1 cellular context compared by ENCODE assay signal in the genomic region with DNA sequence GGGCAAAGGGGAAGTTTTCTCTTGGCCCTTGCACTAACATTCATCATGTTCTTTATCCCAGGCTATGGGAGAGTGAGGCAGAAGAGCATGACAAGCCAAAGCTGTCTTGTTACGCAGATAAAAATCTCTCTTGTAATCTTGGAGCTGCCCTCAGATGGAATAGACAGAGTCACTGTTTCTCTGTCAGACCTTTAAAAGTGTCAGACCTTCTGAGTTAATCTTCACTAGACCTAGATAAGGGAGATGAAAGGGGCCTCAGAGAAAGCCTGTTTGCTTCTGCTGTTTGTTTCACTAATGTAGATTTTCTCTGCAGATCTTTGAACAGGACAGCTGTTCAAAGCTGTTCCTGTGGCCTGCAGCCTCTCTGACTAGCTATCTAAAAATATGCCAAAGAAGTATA.
TF ChIP-seq lines count a peak whose summit lies in the region.

No MANE protein-coding gene starts in this region.

TF ChIP-seq in HepG2, 621 proteins besides CTCF, POLR2A, EP300 and RAD21 (continued from another document and continues in another):
- TF ChIP-seq, protein P1, sequence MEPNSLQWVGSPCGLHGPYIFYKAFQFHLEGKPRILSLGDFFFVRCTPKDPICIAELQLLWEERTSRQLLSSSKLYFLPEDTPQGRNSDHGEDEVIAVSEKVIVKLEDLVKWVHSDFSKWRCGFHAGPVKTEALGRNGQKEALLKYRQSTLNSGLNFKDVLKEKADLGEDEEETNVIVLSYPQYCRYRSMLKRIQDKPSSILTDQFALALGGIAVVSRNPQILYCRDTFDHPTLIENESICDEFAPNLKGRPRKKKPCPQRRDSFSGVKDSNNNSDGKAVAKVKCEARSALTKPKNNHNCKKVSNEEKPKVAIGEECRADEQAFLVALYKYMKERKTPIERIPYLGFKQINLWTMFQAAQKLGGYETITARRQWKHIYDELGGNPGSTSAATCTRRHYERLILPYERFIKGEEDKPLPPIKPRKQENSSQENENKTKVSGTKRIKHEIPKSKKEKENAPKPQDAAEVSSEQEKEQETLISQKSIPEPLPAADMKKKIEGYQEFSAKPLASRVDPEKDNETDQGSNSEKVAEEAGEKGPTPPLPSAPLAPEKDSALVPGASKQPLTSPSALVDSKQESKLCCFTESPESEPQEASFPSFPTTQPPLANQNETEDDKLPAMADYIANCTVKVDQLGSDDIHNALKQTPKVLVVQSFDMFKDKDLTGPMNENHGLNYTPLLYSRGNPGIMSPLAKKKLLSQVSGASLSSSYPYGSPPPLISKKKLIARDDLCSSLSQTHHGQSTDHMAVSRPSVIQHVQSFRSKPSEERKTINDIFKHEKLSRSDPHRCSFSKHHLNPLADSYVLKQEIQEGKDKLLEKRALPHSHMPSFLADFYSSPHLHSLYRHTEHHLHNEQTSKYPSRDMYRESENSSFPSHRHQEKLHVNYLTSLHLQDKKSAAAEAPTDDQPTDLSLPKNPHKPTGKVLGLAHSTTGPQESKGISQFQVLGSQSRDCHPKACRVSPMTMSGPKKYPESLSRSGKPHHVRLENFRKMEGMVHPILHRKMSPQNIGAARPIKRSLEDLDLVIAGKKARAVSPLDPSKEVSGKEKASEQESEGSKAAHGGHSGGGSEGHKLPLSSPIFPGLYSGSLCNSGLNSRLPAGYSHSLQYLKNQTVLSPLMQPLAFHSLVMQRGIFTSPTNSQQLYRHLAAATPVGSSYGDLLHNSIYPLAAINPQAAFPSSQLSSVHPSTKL (CRISPR knock-in tag; IDR thresholded peaks at IDR 0.05): peak; percentile 85
- TF ChIP-seq TARDBP (CRISPR knock-in tag; IDR thresholded peaks at IDR 0.05): peak; percentile 78; the same call in 1 of the 2 replicates
- 0 out of 2 replicates have a peak, but pooled peaks have one; percentile 77 for TF ChIP-seq FOXJ3 (CRISPR knock-in tag; IDR thresholded peaks at IDR 0.05; ENCODE audit: borderline replicate concordance)
- TF ChIP-seq, protein P2, sequence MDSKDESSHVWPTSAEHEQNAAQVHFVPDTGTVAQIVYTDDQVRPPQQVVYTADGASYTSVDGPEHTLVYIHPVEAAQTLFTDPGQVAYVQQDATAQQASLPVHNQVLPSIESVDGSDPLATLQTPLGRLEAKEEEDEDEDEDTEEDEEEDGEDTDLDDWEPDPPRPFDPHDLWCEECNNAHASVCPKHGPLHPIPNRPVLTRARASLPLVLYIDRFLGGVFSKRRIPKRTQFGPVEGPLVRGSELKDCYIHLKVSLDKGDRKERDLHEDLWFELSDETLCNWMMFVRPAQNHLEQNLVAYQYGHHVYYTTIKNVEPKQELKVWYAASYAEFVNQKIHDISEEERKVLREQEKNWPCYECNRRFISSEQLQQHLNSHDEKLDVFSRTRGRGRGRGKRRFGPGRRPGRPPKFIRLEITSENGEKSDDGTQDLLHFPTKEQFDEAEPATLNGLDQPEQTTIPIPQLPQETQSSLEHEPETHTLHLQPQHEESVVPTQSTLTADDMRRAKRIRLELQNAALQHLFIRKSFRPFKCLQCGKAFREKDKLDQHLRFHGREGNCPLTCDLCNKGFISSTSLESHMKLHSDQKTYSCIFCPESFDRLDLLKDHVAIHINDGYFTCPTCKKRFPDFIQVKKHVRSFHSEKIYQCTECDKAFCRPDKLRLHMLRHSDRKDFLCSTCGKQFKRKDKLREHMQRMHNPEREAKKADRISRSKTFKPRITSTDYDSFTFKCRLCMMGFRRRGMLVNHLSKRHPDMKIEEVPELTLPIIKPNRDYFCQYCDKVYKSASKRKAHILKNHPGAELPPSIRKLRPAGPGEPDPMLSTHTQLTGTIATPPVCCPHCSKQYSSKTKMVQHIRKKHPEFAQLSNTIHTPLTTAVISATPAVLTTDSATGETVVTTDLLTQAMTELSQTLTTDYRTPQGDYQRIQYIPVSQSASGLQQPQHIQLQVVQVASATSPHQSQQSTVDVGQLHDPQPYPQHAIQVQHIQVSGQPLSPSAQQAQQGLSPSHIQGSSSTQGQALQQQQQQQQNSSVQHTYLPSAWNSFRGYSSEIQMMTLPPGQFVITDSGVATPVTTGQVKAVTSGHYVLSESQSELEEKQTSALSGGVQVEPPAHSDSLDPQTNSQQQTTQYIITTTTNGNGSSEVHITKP (CRISPR knock-in tag; IDR thresholded peaks at IDR 0.05; ENCODE audit: low read depth): no peak
- TF ChIP-seq ZNF264 (CRISPR knock-in tag; IDR thresholded peaks at IDR 0.05): peak; percentile 45; the same call in 1 of the 2 replicates
- TF ChIP-seq ZNF383 (CRISPR knock-in tag; IDR thresholded peaks at IDR 0.05; ENCODE audit: borderline replicate concordance): no peak
- peak; percentile 55; the same call in 1 of the 2 replicates for TF ChIP-seq ELF3 (CRISPR knock-in tag; IDR thresholded peaks at IDR 0.05)
- peak; percentile 88 for TF ChIP-seq TCF7L2 (IDR thresholded peaks at IDR 0.05; ENCODE audit: low read depth, low read length)
- 0 out of 2 replicates have a peak, but pooled peaks have one; percentile 1 for TF ChIP-seq YEATS4 (CRISPR knock-in tag; IDR thresholded peaks at IDR 0.05; ENCODE audit: borderline replicate concordance)
- TF ChIP-seq, protein P3, sequence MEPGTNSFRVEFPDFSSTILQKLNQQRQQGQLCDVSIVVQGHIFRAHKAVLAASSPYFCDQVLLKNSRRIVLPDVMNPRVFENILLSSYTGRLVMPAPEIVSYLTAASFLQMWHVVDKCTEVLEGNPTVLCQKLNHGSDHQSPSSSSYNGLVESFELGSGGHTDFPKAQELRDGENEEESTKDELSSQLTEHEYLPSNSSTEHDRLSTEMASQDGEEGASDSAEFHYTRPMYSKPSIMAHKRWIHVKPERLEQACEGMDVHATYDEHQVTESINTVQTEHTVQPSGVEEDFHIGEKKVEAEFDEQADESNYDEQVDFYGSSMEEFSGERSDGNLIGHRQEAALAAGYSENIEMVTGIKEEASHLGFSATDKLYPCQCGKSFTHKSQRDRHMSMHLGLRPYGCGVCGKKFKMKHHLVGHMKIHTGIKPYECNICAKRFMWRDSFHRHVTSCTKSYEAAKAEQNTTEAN (CRISPR knock-in tag; conservative IDR thresholded peaks at IDR 0.05): peak; percentile 90
- TF ChIP-seq, protein P4, sequence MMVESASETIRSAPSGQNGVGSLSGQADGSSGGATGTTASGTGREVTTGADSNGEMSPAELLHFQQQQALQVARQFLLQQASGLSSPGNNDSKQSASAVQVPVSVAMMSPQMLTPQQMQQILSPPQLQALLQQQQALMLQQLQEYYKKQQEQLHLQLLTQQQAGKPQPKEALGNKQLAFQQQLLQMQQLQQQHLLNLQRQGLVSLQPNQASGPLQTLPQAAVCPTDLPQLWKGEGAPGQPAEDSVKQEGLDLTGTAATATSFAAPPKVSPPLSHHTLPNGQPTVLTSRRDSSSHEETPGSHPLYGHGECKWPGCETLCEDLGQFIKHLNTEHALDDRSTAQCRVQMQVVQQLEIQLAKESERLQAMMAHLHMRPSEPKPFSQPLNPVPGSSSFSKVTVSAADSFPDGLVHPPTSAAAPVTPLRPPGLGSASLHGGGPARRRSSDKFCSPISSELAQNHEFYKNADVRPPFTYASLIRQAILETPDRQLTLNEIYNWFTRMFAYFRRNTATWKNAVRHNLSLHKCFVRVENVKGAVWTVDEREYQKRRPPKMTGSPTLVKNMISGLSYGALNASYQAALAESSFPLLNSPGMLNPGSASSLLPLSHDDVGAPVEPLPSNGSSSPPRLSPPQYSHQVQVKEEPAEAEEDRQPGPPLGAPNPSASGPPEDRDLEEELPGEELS (CRISPR knock-in tag; IDR thresholded peaks at IDR 0.05): peak; percentile 87
- peak; percentile 66 for TF ChIP-seq HDAC2 (CRISPR knock-in tag; IDR thresholded peaks at IDR 0.05)
- TF ChIP-seq SMARCE1 (IDR thresholded peaks at IDR 0.05; ENCODE audit: borderline replicate concordance): no peak
- no peak for TF ChIP-seq SMYD3 (CRISPR knock-in tag; IDR thresholded peaks at IDR 0.05)
- 0 out of 2 replicates have a peak, but pooled peaks have one; percentile 56 for TF ChIP-seq ZNF644 (CRISPR knock-in tag; IDR thresholded peaks at IDR 0.05; ENCODE audit: low read depth)
- peak; percentile 55; the same call in 1 of the 2 replicates for TF ChIP-seq ZSCAN20 (CRISPR knock-in tag; IDR thresholded peaks at IDR 0.05; ENCODE audit: borderline replicate concordance)
- TF ChIP-seq ZNF331 (CRISPR knock-in tag; IDR thresholded peaks at IDR 0.05): peak; percentile 50; the same call in 1 of the 2 replicates
- TF ChIP-seq, protein P5, sequence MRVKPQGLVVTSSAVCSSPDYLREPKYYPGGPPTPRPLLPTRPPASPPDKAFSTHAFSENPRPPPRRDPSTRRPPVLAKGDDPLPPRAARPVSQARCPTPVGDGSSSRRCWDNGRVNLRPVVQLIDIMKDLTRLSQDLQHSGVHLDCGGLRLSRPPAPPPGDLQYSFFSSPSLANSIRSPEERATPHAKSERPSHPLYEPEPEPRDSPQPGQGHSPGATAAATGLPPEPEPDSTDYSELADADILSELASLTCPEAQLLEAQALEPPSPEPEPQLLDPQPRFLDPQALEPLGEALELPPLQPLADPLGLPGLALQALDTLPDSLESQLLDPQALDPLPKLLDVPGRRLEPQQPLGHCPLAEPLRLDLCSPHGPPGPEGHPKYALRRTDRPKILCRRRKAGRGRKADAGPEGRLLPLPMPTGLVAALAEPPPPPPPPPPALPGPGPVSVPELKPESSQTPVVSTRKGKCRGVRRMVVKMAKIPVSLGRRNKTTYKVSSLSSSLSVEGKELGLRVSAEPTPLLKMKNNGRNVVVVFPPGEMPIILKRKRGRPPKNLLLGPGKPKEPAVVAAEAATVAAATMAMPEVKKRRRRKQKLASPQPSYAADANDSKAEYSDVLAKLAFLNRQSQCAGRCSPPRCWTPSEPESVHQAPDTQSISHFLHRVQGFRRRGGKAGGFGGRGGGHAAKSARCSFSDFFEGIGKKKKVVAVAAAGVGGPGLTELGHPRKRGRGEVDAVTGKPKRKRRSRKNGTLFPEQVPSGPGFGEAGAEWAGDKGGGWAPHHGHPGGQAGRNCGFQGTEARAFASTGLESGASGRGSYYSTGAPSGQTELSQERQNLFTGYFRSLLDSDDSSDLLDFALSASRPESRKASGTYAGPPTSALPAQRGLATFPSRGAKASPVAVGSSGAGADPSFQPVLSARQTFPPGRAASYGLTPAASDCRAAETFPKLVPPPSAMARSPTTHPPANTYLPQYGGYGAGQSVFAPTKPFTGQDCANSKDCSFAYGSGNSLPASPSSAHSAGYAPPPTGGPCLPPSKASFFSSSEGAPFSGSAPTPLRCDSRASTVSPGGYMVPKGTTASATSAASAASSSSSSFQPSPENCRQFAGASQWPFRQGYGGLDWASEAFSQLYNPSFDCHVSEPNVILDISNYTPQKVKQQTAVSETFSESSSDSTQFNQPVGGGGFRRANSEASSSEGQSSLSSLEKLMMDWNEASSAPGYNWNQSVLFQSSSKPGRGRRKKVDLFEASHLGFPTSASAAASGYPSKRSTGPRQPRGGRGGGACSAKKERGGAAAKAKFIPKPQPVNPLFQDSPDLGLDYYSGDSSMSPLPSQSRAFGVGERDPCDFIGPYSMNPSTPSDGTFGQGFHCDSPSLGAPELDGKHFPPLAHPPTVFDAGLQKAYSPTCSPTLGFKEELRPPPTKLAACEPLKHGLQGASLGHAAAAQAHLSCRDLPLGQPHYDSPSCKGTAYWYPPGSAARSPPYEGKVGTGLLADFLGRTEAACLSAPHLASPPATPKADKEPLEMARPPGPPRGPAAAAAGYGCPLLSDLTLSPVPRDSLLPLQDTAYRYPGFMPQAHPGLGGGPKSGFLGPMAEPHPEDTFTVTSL (CRISPR knock-in tag; IDR thresholded peaks at IDR 0.05; ENCODE audit: borderline replicate concordance): peak; percentile 81; the same call in 1 of the 2 replicates
- 0 out of 2 replicates have a peak, but pooled peaks have one; percentile 21 for TF ChIP-seq SOX13 (IDR thresholded peaks at IDR 0.05)
- TF ChIP-seq SOX13 (CRISPR knock-in tag; conservative IDR thresholded peaks at IDR 0.05 in 1 of 2, IDR thresholded peaks at IDR 0.05 in 1 of 2): peak in 1 of 2 experiments; percentile 85; a peak in 2 of 4 replicates
- no peak for TF ChIP-seq REXO4 (CRISPR knock-in tag; IDR thresholded peaks at IDR 0.05; ENCODE audit: borderline replicate concordance)
- no peak for TF ChIP-seq HNRNPK (IDR thresholded peaks at IDR 0.05; ENCODE audit: low read depth, low read length, poor library complexity, severe bottlenecking)
- TF ChIP-seq, protein P6, sequence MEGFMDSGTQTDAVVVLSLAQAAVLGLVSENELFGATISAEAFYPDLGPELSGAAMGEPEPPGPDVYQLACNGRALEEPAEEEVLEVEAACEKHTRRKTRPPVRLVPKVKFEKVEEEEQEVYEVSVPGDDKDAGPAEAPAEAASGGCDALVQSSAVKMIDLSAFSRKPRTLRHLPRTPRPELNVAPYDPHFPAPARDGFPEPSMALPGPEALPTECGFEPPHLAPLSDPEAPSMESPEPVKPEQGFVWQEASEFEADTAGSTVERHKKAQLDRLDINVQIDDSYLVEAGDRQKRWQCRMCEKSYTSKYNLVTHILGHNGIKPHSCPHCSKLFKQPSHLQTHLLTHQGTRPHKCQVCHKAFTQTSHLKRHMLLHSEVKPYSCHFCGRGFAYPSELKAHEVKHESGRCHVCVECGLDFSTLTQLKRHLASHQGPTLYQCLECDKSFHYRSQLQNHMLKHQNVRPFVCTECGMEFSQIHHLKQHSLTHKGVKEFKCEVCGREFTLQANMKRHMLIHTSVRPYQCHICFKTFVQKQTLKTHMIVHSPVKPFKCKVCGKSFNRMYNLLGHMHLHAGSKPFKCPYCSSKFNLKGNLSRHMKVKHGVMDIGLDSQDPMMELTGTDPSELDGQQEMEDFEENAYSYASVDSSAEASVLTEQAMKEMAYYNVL (CRISPR knock-in tag; IDR thresholded peaks at IDR 0.05; ENCODE audit: borderline replicate concordance): peak; percentile 46; the same call in 1 of the 2 replicates
- TF ChIP-seq RCOR2 (CRISPR knock-in tag; IDR thresholded peaks at IDR 0.05): peak; percentile 45; the same call in 1 of the 2 replicates
- TF ChIP-seq, protein P7, sequence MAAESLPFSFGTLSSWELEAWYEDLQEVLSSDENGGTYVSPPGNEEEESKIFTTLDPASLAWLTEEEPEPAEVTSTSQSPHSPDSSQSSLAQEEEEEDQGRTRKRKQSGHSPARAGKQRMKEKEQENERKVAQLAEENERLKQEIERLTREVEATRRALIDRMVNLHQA (CRISPR knock-in tag; IDR thresholded peaks at IDR 0.05): no peak
- TF ChIP-seq, protein P8, sequence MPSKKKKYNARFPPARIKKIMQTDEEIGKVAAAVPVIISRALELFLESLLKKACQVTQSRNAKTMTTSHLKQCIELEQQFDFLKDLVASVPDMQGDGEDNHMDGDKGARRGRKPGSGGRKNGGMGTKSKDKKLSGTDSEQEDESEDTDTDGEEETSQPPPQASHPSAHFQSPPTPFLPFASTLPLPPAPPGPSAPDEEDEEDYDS (CRISPR knock-in tag; IDR thresholded peaks at IDR 0.05): peak; percentile 77
- TF ChIP-seq POLR2G (IDR thresholded peaks at IDR 0.05; ENCODE audit: low read depth, low read length): peak; percentile 52; the same call in 1 of the 2 replicates
- TF ChIP-seq WIZ (CRISPR knock-in tag; IDR thresholded peaks at IDR 0.05): no peak
- TF ChIP-seq NFIC (IDR thresholded peaks at IDR 0.05; ENCODE audit: low read length): peak; percentile 76; the same call in 1 of the 2 replicates
- peak; percentile 43; the same call in 1 of the 2 replicates for TF ChIP-seq REPIN1 (CRISPR knock-in tag; IDR thresholded peaks at IDR 0.05; ENCODE audit: borderline replicate concordance, low read depth)
- TF ChIP-seq MEIS1 (CRISPR knock-in tag; IDR thresholded peaks at IDR 0.05; ENCODE audit: borderline replicate concordance): peak; percentile 63; the same call in 1 of the 2 replicates
- peak; percentile 21 for TF ChIP-seq TEAD3 (CRISPR knock-in tag; optimal IDR thresholded peaks at IDR 0.05; ENCODE audit: borderline replicate concordance)
- TF ChIP-seq, protein P9, sequence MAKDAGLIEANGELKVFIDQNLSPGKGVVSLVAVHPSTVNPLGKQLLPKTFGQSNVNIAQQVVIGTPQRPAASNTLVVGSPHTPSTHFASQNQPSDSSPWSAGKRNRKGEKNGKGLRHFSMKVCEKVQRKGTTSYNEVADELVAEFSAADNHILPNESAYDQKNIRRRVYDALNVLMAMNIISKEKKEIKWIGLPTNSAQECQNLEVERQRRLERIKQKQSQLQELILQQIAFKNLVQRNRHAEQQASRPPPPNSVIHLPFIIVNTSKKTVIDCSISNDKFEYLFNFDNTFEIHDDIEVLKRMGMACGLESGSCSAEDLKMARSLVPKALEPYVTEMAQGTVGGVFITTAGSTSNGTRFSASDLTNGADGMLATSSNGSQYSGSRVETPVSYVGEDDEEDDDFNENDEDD (CRISPR knock-in tag; IDR thresholded peaks at IDR 0.05; ENCODE audit: borderline replicate concordance): peak; percentile 24; the same call in 1 of the 2 replicates
